In genomic region chr17:16352303-16352837, GRCh38 we compare ENCODE assay signal across 9 cellular contexts. TPM values are rescaled to one million over a fixed set of nuclear protein-coding genes. Genes with fewer than 3 reads are reported as not detected.
DNase-seq lines count a peak whose midpoint lies in the region; ATAC-seq, FAIRE-seq and TF ChIP-seq lines count a peak whose summit lies in the region.
"Had no signal": no experiment of that assay in that cellular context is flagged by ENCODE, and none has a peak within 500 bp of the region (broad histone marks: within the 10 kb centered on the region; RNA-seq: fewer than 3 reads in every experiment).

No MANE protein-coding gene starts in this region.

- peak overlapping the region; percentile 87 for H3K4me2 ChIP-seq in endothelial cell of umbilical vein (ENCODE audit: insufficient read depth, low read length)

- DNase-seq in NCI-H1436 (lab: John Stamatoyannopoulos, UW) (peak; percentile 69), NCI-H1436 treated with DMSO at 0.1 percent for 48 hours (lab: John Stamatoyannopoulos, UW) (no peak), NCI-H2227 treated with DMSO at 0.1 percent for 48 hours (lab: John Stamatoyannopoulos, UW) (peak; percentile 78), endothelial cell of umbilical vein (ENCODE audit: low read depth, low spot score) (peak; percentile 53), mucosa of gallbladder (ENCODE audit: low spot score) (peak; percentile 49)
- DNase-seq in activated CD8-positive, alpha-beta memory T cell treated with anti-CD3 and anti-CD28 coated beads, Interleukin-2, amount 10 ng/mL, durations not matched to agents 7 days and 5 days, result peak; percentile 44
- peak; percentile 28 to 49 for DNase-seq in stimulated activated naive CD8-positive, alpha-beta T cell treated with anti-CD3 and anti-CD28 coated beads, Interleukin-15, amount 100 ng/mL, for 72 hours

- peaks cover 21% of the 10 kb centered on the region for H3K4me1 Mint-ChIP-seq in activated CD8-positive, alpha-beta memory T cell treated with anti-CD3 and anti-CD28 coated beads, Interleukin-2, amount 10 ng/mL, durations not matched to agents 7 days and 5 days
- peaks cover 44% of the 10 kb centered on the region for H3K4me1 Mint-ChIP-seq in stimulated activated naive CD8-positive, alpha-beta T cell treated with anti-CD3 and anti-CD28 coated beads, Interleukin-15, amount 100 ng/mL, for 72 hours

- peak overlapping the region; percentile 84 for H3K4me3 Mint-ChIP-seq in activated CD8-positive, alpha-beta memory T cell treated with anti-CD3 and anti-CD28 coated beads, Interleukin-2, amount 10 ng/mL, durations not matched to agents 7 days and 5 days
- H3K4me3 Mint-ChIP-seq in stimulated activated naive CD8-positive, alpha-beta T cell treated with anti-CD3 and anti-CD28 coated beads, Interleukin-15, amount 100 ng/mL, for 72 hours, result peak overlapping the region; percentile 92 to 97

- intact Hi-C loops in endothelial cell of umbilical vein (cut with micrococcal nuclease), result loop anchor here (1.0 to 2.0 kb wide), 2 partner anchors 65 to 138 kb away; partner anchors contain the start of gene NCOR1

- no peaks in the 10 kb centered on the region for H4K20me1 ChIP-seq in endothelial cell of umbilical vein (replicated peaks; ENCODE audit: control insufficient read depth, extremely low read depth, insufficient read depth, low read length)

- peaks cover 5% of the 10 kb centered on the region for H3K79me2 ChIP-seq in endothelial cell of umbilical vein (ENCODE audit: control insufficient read depth, insufficient read depth, low read length)

- FAIRE-seq in endothelial cell of umbilical vein (lab: Jason Lieb, UNC), result peak; percentile 83

- CTCF ChIA-PET in activated CD8-positive, alpha-beta memory T cell treated with anti-CD3 and anti-CD28 coated beads, Interleukin-2, amount 10 ng/mL, durations not matched to agents 7 days and 5 days (lab: Charles Lee), result interaction anchor here (0.9 to 5.7 kb wide), 12 partner anchors 9 to 169 kb away, joined by 3 to 81 read pairs (median 4); partner anchors contain the start of gene TRPV2
- CTCF ChIA-PET in endothelial cell of umbilical vein (lab: Charles Lee), result interaction anchor here (0.7 to 5.1 kb wide), 19 partner anchors 9 to 219 kb away, joined by 3 to 73 read pairs (median 4); partner anchors contain the start of genes TRPV2 and UBB

- H3K36me3 ChIP-seq in endothelial cell of umbilical vein (ENCODE audit: control insufficient read depth in 2 of 2, extremely low read depth in 1 of 2, insufficient read depth in 2 of 2, low read length in 2 of 2), result peaks cover 0 to 6% of the 10 kb centered on the region in 2 experiments

- peaks cover 18% of the 10 kb centered on the region for H3K27me3 Mint-ChIP-seq in activated CD8-positive, alpha-beta memory T cell treated with anti-CD3 and anti-CD28 coated beads, Interleukin-2, amount 10 ng/mL, durations not matched to agents 7 days and 5 days
- no peaks in the 10 kb centered on the region for H3K27me3 Mint-ChIP-seq in stimulated activated naive CD8-positive, alpha-beta T cell treated with anti-CD3 and anti-CD28 coated beads, Interleukin-15, amount 100 ng/mL, for 72 hours

- H3K27me3 ChIP-seq in endothelial cell of umbilical vein (ENCODE audit: control insufficient read depth in 2 of 2, insufficient read depth in 2 of 2, low read length in 2 of 2), result no peaks in the 10 kb centered on the region

- H3K4me1 ChIP-seq in endothelial cell of umbilical vein (ENCODE audit: control insufficient read depth, extremely low read depth, insufficient read depth, low read length), result peaks cover 10% of the 10 kb centered on the region

- H2AFZ ChIP-seq in endothelial cell of umbilical vein (ENCODE audit: low read depth, low read length), result peak overlapping the region; percentile 77

- dilution Hi-C loops in endothelial cell of umbilical vein (cut with MboI; ENCODE audit: extremely low pct_ligation_motif_present, low sequenced_read_pairs), result no loop called here

- H3K9me1 ChIP-seq in endothelial cell of umbilical vein (replicated peaks; ENCODE audit: control insufficient read depth, extremely low read depth, insufficient read depth, low read length), result no peaks in the 10 kb centered on the region

- H3K27ac ChIP-seq in endothelial cell of umbilical vein (ENCODE audit: insufficient read depth, low read depth, low read length), result peak overlapping the region; percentile 2
- H3K27ac ChIP-seq: C4-2B had no signal

- no peak for ATAC-seq in activated CD8-positive, alpha-beta memory T cell treated with anti-CD3 and anti-CD28 coated beads, Interleukin-2, amount 10 ng/mL, durations not matched to agents 7 days and 5 days
- peak; percentile 38 for ATAC-seq in stimulated activated naive CD8-positive, alpha-beta T cell treated with anti-CD3 and anti-CD28 coated beads, Interleukin-15, amount 100 ng/mL, for 72 hours
- no peak for ATAC-seq in GM18907 (IDR thresholded peaks at IDR 0.05; ENCODE audit: unreplicated experiment)

- no peaks in the 10 kb centered on the region for H3K9me3 ChIP-seq in endothelial cell of umbilical vein (replicated peaks; ENCODE audit: control insufficient read depth, insufficient read depth, low read length)

- BruUV-seq in endothelial cell of umbilical vein (replicated peaks; lab: Mats Ljungman, UMichigan), result TSS peak; percentile 43

- no peak for TF ChIP-seq CTCF in endothelial cell of umbilical vein (IDR thresholded peaks at IDR 0.05; ENCODE audit: extremely low read depth in 1 of 2, insufficient read depth in 1 of 2, low read depth in 1 of 2, low read length in 2 of 2)

- H3K9me3 Mint-ChIP-seq in activated CD8-positive, alpha-beta memory T cell treated with anti-CD3 and anti-CD28 coated beads, Interleukin-2, amount 10 ng/mL, durations not matched to agents 7 days and 5 days (ENCODE audit: low read depth), result no peaks in the 10 kb centered on the region
- no peaks in the 10 kb centered on the region for H3K9me3 Mint-ChIP-seq in stimulated activated naive CD8-positive, alpha-beta T cell treated with anti-CD3 and anti-CD28 coated beads, Interleukin-15, amount 100 ng/mL, for 72 hours

- H3K4me3 ChIP-seq in endothelial cell of umbilical vein (replicated peaks in 1 of 3; ENCODE audit: insufficient read depth in 1 of 3, low read depth in 1 of 3, low read length in 3 of 3), result peak overlapping the region; percentile 48 to 60 (median 49)

- peak overlapping the region; percentile 61 for H3K27ac Mint-ChIP-seq in activated CD8-positive, alpha-beta memory T cell treated with anti-CD3 and anti-CD28 coated beads, Interleukin-2, amount 10 ng/mL, durations not matched to agents 7 days and 5 days
- peak overlapping the region; percentile 83 to 93 for H3K27ac Mint-ChIP-seq in stimulated activated naive CD8-positive, alpha-beta T cell treated with anti-CD3 and anti-CD28 coated beads, Interleukin-15, amount 100 ng/mL, for 72 hours

- H3K36me3 Mint-ChIP-seq in activated CD8-positive, alpha-beta memory T cell treated with anti-CD3 and anti-CD28 coated beads, Interleukin-2, amount 10 ng/mL, durations not matched to agents 7 days and 5 days, result no peaks in the 10 kb centered on the region

- POLR2A ChIA-PET in endothelial cell of umbilical vein (lab: Charles Lee), result interaction anchor here (1.5 kb wide), 1 partner anchor 28 kb away, joined by 15 read pairs; the partner anchor contains the start of gene UBB

- TF ChIP-seq POLR2A in endothelial cell of umbilical vein (IDR thresholded peaks at IDR 0.05; ENCODE audit: low read depth, low read length), result no peak

- peak overlapping the region; percentile 77 for H3K9ac ChIP-seq in endothelial cell of umbilical vein (replicated peaks; ENCODE audit: extremely low read depth, insufficient read depth, low read length)

TF ChIP-seq in endothelial cell of umbilical vein, 7 proteins besides CTCF, POLR2A, EP300 and RAD21:
- TF ChIP-seq EZH2 (IDR thresholded peaks at IDR 0.05; ENCODE audit: borderline replicate concordance, low read depth, low read length, severe bottlenecking) (no peak), MYC (IDR thresholded peaks at IDR 0.05; ENCODE audit: low read depth, low read length) (no peak), JUN (IDR thresholded peaks at IDR 0.05; ENCODE audit: borderline replicate concordance, insufficient read depth, insufficient read length, low read depth) (no peak), MAX (IDR thresholded peaks at IDR 0.05; ENCODE audit: insufficient read depth, insufficient read length) (no peak), POLR2AphosphoS5 (IDR thresholded peaks at IDR 0.05; ENCODE audit: insufficient read depth, low read depth, low read length) (no peak), FOS (IDR thresholded peaks at IDR 0.05; ENCODE audit: borderline replicate concordance, insufficient read depth, low read length) (no peak)

RNA-seq across cellular contexts. Expression of gene CENPV, which starts 0.9 kb away (rescaled TPM):
- total RNA-seq in activated CD8-positive, alpha-beta memory T cell treated with anti-CD3 and anti-CD28 coated beads, Interleukin-2, amount 10 ng/mL, durations not matched to agents 7 days and 5 days, result 10 to 100 TPM; 17.2 to 20.4 TPM
- total RNA-seq in endothelial cell of umbilical vein (41.6 and 44.0 TPM in 2 replicates), mucosa of gallbladder (37.8 TPM)
- polyA plus RNA-seq in endothelial cell of umbilical vein, result 29.9 and 38.2 TPM in 2 replicates
- polyA plus RNA-seq in endothelial cell of umbilical vein (2011; cell fraction: cytosol; rRNA removed), result 40.3 and 59.3 TPM in 2 replicates
- polyA plus RNA-seq in endothelial cell of umbilical vein (2011; cell fraction: nucleus; rRNA removed), result 41.7 and 43.2 TPM in 2 replicates
- polyA plus RNA-seq in endothelial cell of umbilical vein (2012), result 23.2 and 43.9 TPM in 2 replicates
- 19.6 and 30.1 TPM in 2 replicates for polyA minus RNA-seq in endothelial cell of umbilical vein
- polyA minus RNA-seq in endothelial cell of umbilical vein (2011; cell fraction: cytosol; rRNA and poly(A)+ RNA removed), result 31.4 TPM
- polyA minus RNA-seq in endothelial cell of umbilical vein (2011; cell fraction: nucleus; rRNA and poly(A)+ RNA removed), result 5.9 and 10.9 TPM in 2 replicates

RNA-seq across cellular contexts. Expression of gene UBB, which starts 28.5 kb away (rescaled TPM):
- total RNA-seq in activated CD8-positive, alpha-beta memory T cell treated with anti-CD3 and anti-CD28 coated beads, Interleukin-2, amount 10 ng/mL, durations not matched to agents 7 days and 5 days, result 1,000 to 10,000 TPM; 1,297 to 1,567 TPM
- total RNA-seq in endothelial cell of umbilical vein, result 1,183 and 1,294 TPM in 2 replicates
- polyA plus RNA-seq in endothelial cell of umbilical vein, result 1,282 and 1,683 TPM in 2 replicates
- 2,429 and 2,954 TPM in 2 replicates for polyA plus RNA-seq in endothelial cell of umbilical vein (2011; cell fraction: cytosol; rRNA removed)
- polyA plus RNA-seq in endothelial cell of umbilical vein (2011; cell fraction: nucleus; rRNA removed), result 752 and 988 TPM in 2 replicates
- polyA plus RNA-seq in endothelial cell of umbilical vein (2012), result 2,061 and 2,237 TPM in 2 replicates
- polyA minus RNA-seq in endothelial cell of umbilical vein, result 1,148 and 1,520 TPM in 2 replicates
- polyA minus RNA-seq in endothelial cell of umbilical vein (2011; cell fraction: cytosol; rRNA and poly(A)+ RNA removed), result 916 TPM
- 206 and 281 TPM in 2 replicates for polyA minus RNA-seq in endothelial cell of umbilical vein (2011; cell fraction: nucleus; rRNA and poly(A)+ RNA removed)
- 2,437 TPM for total RNA-seq in mucosa of gallbladder
